In genomic region chr1:174768516-174768915, GRCh38 we compare ENCODE assay signal across 16 cellular contexts.
"Had no signal": no experiment of that assay in that cellular context is flagged by ENCODE, and none has a peak within 500 bp of the region (broad histone marks: within the 10 kb centered on the region; RNA-seq: fewer than 3 reads in every experiment).

No MANE protein-coding gene starts in this region.

- H3K4me3 Mint-ChIP-seq: activated CD8-positive, alpha-beta memory T cell treated with anti-CD3 and anti-CD28 coated beads, Interleukin-2, amount 10 ng/mL, durations not matched to agents 7 days and 5 days; activated naive CD4-positive, alpha-beta T cell treated with anti-CD3 and anti-CD28 coated beads, Interleukin-2, amount 10 ng/mL, durations not matched to agents 7 days and 5 days; natural killer cell; stimulated activated naive CD8-positive, alpha-beta T cell treated with anti-CD3 and anti-CD28 coated beads, Interleukin-15, Interleukin-2, amounts not matched to agents 100 ng/mL and 50 ng/mL, for 24 hours had no signal

- FAIRE-seq: endothelial cell of umbilical vein had no signal

- H3K27me3 ChIP-seq: body of pancreas, colonic mucosa, right atrium auricular region, upper lobe of right lung had no signal

- ATAC-seq: activated CD8-positive, alpha-beta memory T cell treated with anti-CD3 and anti-CD28 coated beads, Interleukin-2, amount 10 ng/mL, durations not matched to agents 7 days and 5 days; body of pancreas; left ventricle myocardium superior; natural killer cell; upper lobe of right lung had no signal

- H3K4me1 ChIP-seq: body of pancreas, colonic mucosa, right atrium auricular region, upper lobe of right lung had no signal

- H3K9me3 Mint-ChIP-seq: activated naive CD4-positive, alpha-beta T cell treated with anti-CD3 and anti-CD28 coated beads, Interleukin-2, amount 10 ng/mL, durations not matched to agents 7 days and 5 days; natural killer cell; stimulated activated naive CD8-positive, alpha-beta T cell treated with anti-CD3 and anti-CD28 coated beads, Interleukin-15, Interleukin-2, amounts not matched to agents 100 ng/mL and 50 ng/mL, for 24 hours had no signal

- H3K27ac ChIP-seq: body of pancreas, colonic mucosa, right atrium auricular region, upper lobe of right lung had no signal

- H3K4me3 ChIP-seq: body of pancreas, colonic mucosa, right atrium auricular region, upper lobe of right lung had no signal

- DNase-seq: activated CD4-positive, CD25-positive, alpha-beta regulatory T cell treated with anti-CD3 and anti-CD28 coated beads, Interleukin-2, amount 50 U/mL, for 72 hours; activated CD8-positive, alpha-beta memory T cell treated with anti-CD3 and anti-CD28 coated beads, Interleukin-2, amount 10 ng/mL, durations not matched to agents 7 days and 5 days; activated naive CD4-positive, alpha-beta T cell treated with anti-CD3 and anti-CD28 coated beads, Interleukin-2, amount 10 ng/mL, durations not matched to agents 7 days and 5 days; activated T-cell treated with anti-CD3 and anti-CD28 coated beads, Interleukin-2, amount 50 U/mL, for 1 hour; body of pancreas; caudate nucleus; colonic mucosa; hippocampal formation; left ventricle myocardium superior; natural killer cell; stimulated activated CD4-positive, alpha-beta T cell treated with anti-CD3 and anti-CD28 coated beads, Interleukin-15, amount 100 ng/mL, for 24 hours; stimulated activated CD4-positive, alpha-beta T cell treated with anti-CD3 and anti-CD28 coated beads, Interleukin-4, amount 100 ng/mL, for 1 hour; upper lobe of right lung had no signal

- H3K27ac Mint-ChIP-seq: activated CD8-positive, alpha-beta memory T cell treated with anti-CD3 and anti-CD28 coated beads, Interleukin-2, amount 10 ng/mL, durations not matched to agents 7 days and 5 days; activated naive CD4-positive, alpha-beta T cell treated with anti-CD3 and anti-CD28 coated beads, Interleukin-2, amount 10 ng/mL, durations not matched to agents 7 days and 5 days; natural killer cell; stimulated activated naive CD8-positive, alpha-beta T cell treated with anti-CD3 and anti-CD28 coated beads, Interleukin-15, Interleukin-2, amounts not matched to agents 100 ng/mL and 50 ng/mL, for 24 hours had no signal

- H3K36me3 Mint-ChIP-seq: activated CD8-positive, alpha-beta memory T cell treated with anti-CD3 and anti-CD28 coated beads, Interleukin-2, amount 10 ng/mL, durations not matched to agents 7 days and 5 days; activated naive CD4-positive, alpha-beta T cell treated with anti-CD3 and anti-CD28 coated beads, Interleukin-2, amount 10 ng/mL, durations not matched to agents 7 days and 5 days; natural killer cell had no signal

- H3K9me3 ChIP-seq: body of pancreas, colonic mucosa, right atrium auricular region, upper lobe of right lung had no signal

- H3K36me3 ChIP-seq: colonic mucosa, right atrium auricular region, upper lobe of right lung had no signal

- H3K27me3 Mint-ChIP-seq: activated CD8-positive, alpha-beta memory T cell treated with anti-CD3 and anti-CD28 coated beads, Interleukin-2, amount 10 ng/mL, durations not matched to agents 7 days and 5 days; activated naive CD4-positive, alpha-beta T cell treated with anti-CD3 and anti-CD28 coated beads, Interleukin-2, amount 10 ng/mL, durations not matched to agents 7 days and 5 days; stimulated activated naive CD8-positive, alpha-beta T cell treated with anti-CD3 and anti-CD28 coated beads, Interleukin-15, Interleukin-2, amounts not matched to agents 100 ng/mL and 50 ng/mL, for 24 hours had no signal
